Comparison of ENCODE assay signal across 8 cellular contexts in the genomic region with DNA sequence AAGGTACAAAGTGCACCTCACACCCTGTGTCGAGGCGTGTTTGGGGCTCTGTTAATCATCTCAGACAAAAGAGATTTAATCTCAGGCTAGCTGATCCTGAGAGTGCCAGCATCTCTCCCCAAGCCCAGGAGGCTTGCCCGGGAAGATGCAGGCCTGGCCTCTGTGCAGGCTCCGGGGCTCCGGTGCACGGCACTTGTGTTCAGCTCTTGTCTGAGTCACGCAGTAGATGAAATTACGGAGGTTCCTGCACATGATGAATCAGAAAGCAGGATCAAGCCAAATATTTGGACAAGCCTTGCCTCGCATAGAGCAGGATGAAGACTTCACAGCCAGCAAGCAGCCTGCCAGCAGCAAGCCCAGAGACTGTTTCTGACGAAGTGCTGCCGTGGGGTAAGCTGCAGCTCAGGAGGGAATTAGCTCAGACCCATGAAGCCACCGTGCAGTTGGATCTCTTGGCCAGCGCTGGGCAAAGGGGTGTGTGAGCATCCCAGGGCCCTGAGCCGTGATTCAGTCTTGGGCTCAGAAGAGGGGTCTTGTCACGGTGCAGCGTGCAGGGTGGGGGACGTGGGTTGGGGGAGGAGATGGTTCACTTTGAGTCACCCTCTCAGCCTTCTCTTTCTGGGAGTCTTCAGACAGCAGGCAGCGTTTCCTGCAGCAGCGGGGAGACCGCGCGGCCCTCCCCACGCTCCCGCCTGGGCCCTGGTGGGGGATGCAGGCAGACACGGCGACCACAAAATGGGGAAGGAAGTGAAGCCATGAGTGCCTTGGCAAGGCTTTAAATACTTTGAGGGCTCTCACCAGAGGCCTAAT.
DNase-seq lines count a peak whose midpoint lies in the region; ATAC-seq and TF ChIP-seq lines count a peak whose summit lies in the region.

No MANE protein-coding gene starts in this region.

- peak overlapping the region; percentile 85 for H3K27ac Mint-ChIP-seq in dendritic cell treated with granulocyte-macrophage colony-stimulating factor and Interleukin-4, amounts not matched to agents 40 ng/mL and 50 ng/mL, for 4 days

- H3K9me3 ChIP-seq in vagina = no peaks in the 10 kb centered on the region

- no peaks in the 10 kb centered on the region for H3K27me3 ChIP-seq in vagina

- no peaks in the 10 kb centered on the region for H3K36me3 ChIP-seq in vagina

- H3K27ac ChIP-seq in vagina = peak overlapping the region; percentile 62

- H3K27me3 Mint-ChIP-seq in dendritic cell treated with granulocyte-macrophage colony-stimulating factor and Interleukin-4, amounts not matched to agents 40 ng/mL and 50 ng/mL, for 4 days = peaks cover 6% of the 10 kb centered on the region

- peak; percentile 74 for ATAC-seq in GM18511 (IDR thresholded peaks at IDR 0.05; ENCODE audit: unreplicated experiment)
- ATAC-seq in HG03103 (IDR thresholded peaks at IDR 0.05; ENCODE audit: low read depth, unreplicated experiment) = peak; percentile 66
- peak; percentile 95 for ATAC-seq in SK-N-SH treated with all-trans-retinoic acid at 6 μM for 48 hours
- no peak for ATAC-seq in GM18517 (IDR thresholded peaks at IDR 0.05; ENCODE audit: unreplicated experiment)

- DNase-seq in middle frontal gyrus (ENCODE audit: extremely low spot score, low spot score) = peak; percentile 40
- peak; percentile 96 to 97 for DNase-seq in vagina (ENCODE audit: extremely low spot score in 2 of 2)
- DNase-seq in NCI-H146 (lab: John Stamatoyannopoulos, UW) = no peak

- H3K36me3 Mint-ChIP-seq in dendritic cell treated with granulocyte-macrophage colony-stimulating factor and Interleukin-4, amounts not matched to agents 40 ng/mL and 50 ng/mL, for 4 days (ENCODE audit: low read depth) = no peaks in the 10 kb centered on the region

- peaks cover 78% of the 10 kb centered on the region for H3K4me1 Mint-ChIP-seq in dendritic cell treated with granulocyte-macrophage colony-stimulating factor and Interleukin-4, amounts not matched to agents 40 ng/mL and 50 ng/mL, for 4 days (ENCODE audit: low read depth)

- intact Hi-C loops in dendritic cell treated with granulocyte-macrophage colony-stimulating factor and Interleukin-4, amounts not matched to agents 40 ng/mL and 50 ng/mL, for 4 days (cut with micrococcal nuclease) = no loop called here
- intact Hi-C loops in vagina (cut with DNase I) = no loop called here

- H3K9me3 Mint-ChIP-seq in dendritic cell treated with granulocyte-macrophage colony-stimulating factor and Interleukin-4, amounts not matched to agents 40 ng/mL and 50 ng/mL, for 4 days = no peaks in the 10 kb centered on the region

- TF ChIP-seq CTCF in vagina (IDR thresholded peaks at IDR 0.05) = no peak

- H3K4me1 ChIP-seq in vagina = peaks cover 36% of the 10 kb centered on the region

- no peak for TF ChIP-seq POLR2A in vagina (IDR thresholded peaks at IDR 0.05)

- H3K4me3 ChIP-seq in vagina = no peak overlapping the region

- H3K4me3 Mint-ChIP-seq in dendritic cell treated with granulocyte-macrophage colony-stimulating factor and Interleukin-4, amounts not matched to agents 40 ng/mL and 50 ng/mL, for 4 days = no peak overlapping the region

TF ChIP-seq in SK-N-SH treated with all-trans-retinoic acid at 6 μM for 48 hours, 23 proteins besides CTCF, POLR2A, EP300 and RAD21:
- TF ChIP-seq, protein P1, sequence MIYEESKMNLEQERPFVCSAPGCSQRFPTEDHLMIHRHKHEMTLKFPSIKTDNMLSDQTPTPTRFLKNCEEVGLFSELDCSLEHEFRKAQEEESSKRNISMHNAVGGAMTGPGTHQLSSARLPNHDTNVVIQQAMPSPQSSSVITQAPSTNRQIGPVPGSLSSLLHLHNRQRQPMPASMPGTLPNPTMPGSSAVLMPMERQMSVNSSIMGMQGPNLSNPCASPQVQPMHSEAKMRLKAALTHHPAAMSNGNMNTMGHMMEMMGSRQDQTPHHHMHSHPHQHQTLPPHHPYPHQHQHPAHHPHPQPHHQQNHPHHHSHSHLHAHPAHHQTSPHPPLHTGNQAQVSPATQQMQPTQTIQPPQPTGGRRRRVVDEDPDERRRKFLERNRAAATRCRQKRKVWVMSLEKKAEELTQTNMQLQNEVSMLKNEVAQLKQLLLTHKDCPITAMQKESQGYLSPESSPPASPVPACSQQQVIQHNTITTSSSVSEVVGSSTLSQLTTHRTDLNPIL (CRISPR knock-in tag; IDR thresholded peaks at IDR 0.05; ENCODE audit: low read depth) = no peak
- TF ChIP-seq ZNF8 (CRISPR knock-in tag; IDR thresholded peaks at IDR 0.05) (no peak), PPARA (CRISPR knock-in tag; IDR thresholded peaks at IDR 0.05; ENCODE audit: borderline replicate concordance) (no peak), SNAI2 (CRISPR knock-in tag; IDR thresholded peaks at IDR 0.05) (no peak), ISL1 (CRISPR knock-in tag; IDR thresholded peaks at IDR 0.05) (0 out of 2 replicates have a peak, but pooled peaks have one; percentile 18), ZFP3 (CRISPR knock-in tag; IDR thresholded peaks at IDR 0.05) (peak; percentile 58), ESRRG (CRISPR knock-in tag; IDR thresholded peaks at IDR 0.05) (no peak), RARB (CRISPR knock-in tag; IDR thresholded peaks at IDR 0.05) (no peak)
- TF ChIP-seq, protein P2, sequence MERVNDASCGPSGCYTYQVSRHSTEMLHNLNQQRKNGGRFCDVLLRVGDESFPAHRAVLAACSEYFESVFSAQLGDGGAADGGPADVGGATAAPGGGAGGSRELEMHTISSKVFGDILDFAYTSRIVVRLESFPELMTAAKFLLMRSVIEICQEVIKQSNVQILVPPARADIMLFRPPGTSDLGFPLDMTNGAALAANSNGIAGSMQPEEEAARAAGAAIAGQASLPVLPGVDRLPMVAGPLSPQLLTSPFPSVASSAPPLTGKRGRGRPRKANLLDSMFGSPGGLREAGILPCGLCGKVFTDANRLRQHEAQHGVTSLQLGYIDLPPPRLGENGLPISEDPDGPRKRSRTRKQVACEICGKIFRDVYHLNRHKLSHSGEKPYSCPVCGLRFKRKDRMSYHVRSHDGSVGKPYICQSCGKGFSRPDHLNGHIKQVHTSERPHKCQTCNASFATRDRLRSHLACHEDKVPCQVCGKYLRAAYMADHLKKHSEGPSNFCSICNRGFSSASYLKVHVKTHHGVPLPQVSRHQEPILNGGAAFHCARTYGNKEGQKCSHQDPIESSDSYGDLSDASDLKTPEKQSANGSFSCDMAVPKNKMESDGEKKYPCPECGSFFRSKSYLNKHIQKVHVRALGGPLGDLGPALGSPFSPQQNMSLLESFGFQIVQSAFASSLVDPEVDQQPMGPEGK (CRISPR knock-in tag; IDR thresholded peaks at IDR 0.05; ENCODE audit: borderline replicate concordance) = no peak
TF ChIP-seq in SK-N-SH treated with all-trans-retinoic acid at 6 μM for 48 hours: peak in this region for 2.
